8 cellular contexts compared by ENCODE assay signal in genomic region chr3:56980798-56981390, GRCh38.
DNase-seq lines count a peak whose midpoint lies in the region; ATAC-seq and TF ChIP-seq lines count a peak whose summit lies in the region.

No MANE protein-coding gene starts in this region.

- no peak for TF ChIP-seq CTCF in A673 (conservative IDR thresholded peaks at IDR 0.05; ENCODE audit: low read depth, low read length)

- CTCF ChIA-PET in A673 (lab: Charles Lee) = no interaction called here

- no peaks in the 10 kb centered on the region for H3K4me1 ChIP-seq in A673 (ENCODE audit: insufficient read depth, low read length, poor library complexity, severe bottlenecking)

- no peak overlapping the region for H3K4me3 ChIP-seq in A673 (ENCODE audit: low read depth, low read length, poor library complexity, severe bottlenecking)

- H3K4me1 Mint-ChIP-seq in activated T-helper 17 cell treated with anti-CD3 and anti-CD28 coated beads, Interleukin-2, amount 50 U/mL, for 72 hours = peaks cover 17% of the 10 kb centered on the region
- peaks cover 7% of the 10 kb centered on the region for H3K4me1 Mint-ChIP-seq in stimulated activated memory B cell treated with anti-CD40 and anti-IgM and Interleukin-4, amounts not matched to agents 10 μg/mL and 1 μg/mL and 100 μg/mL, for 72 hours

- H3K27me3 Mint-ChIP-seq in activated T-helper 17 cell treated with anti-CD3 and anti-CD28 coated beads, Interleukin-2, amount 50 U/mL, for 72 hours = no peaks in the 10 kb centered on the region
- H3K27me3 Mint-ChIP-seq in stimulated activated memory B cell treated with anti-CD40 and anti-IgM and Interleukin-4, amounts not matched to agents 10 μg/mL and 1 μg/mL and 100 μg/mL, for 72 hours = no peaks in the 10 kb centered on the region

- no TSS peak for BruUV-seq in A673 (replicated peaks; lab: Mats Ljungman, UMichigan)

- no peaks in the 10 kb centered on the region for H3K27me3 ChIP-seq in A673 (replicated peaks; ENCODE audit: insufficient read depth, low read depth, low read length, poor library complexity)

- no peak overlapping the region for H3K27ac ChIP-seq in A673 (ENCODE audit: low read depth, low read length, poor library complexity, severe bottlenecking)

- no peaks in the 10 kb centered on the region for H3K9me3 ChIP-seq in A673 (ENCODE audit: low read depth, low read length, poor library complexity, severe bottlenecking)

- ATAC-seq in activated T-helper 17 cell treated with anti-CD3 and anti-CD28 coated beads, Interleukin-2, amount 50 U/mL, for 72 hours (replicated peaks) = peak; percentile 96
- ATAC-seq in HG02759 (IDR thresholded peaks at IDR 0.05; ENCODE audit: unreplicated experiment) = no peak
- no peak for ATAC-seq in stimulated activated memory B cell treated with anti-CD40 and anti-IgM and Interleukin-4, amounts not matched to agents 10 μg/mL and 1 μg/mL and 100 μg/mL, for 72 hours

- peak overlapping the region; percentile 51 for H3K4me3 Mint-ChIP-seq in activated T-helper 17 cell treated with anti-CD3 and anti-CD28 coated beads, Interleukin-2, amount 50 U/mL, for 72 hours
- H3K4me3 Mint-ChIP-seq in stimulated activated memory B cell treated with anti-CD40 and anti-IgM and Interleukin-4, amounts not matched to agents 10 μg/mL and 1 μg/mL and 100 μg/mL, for 72 hours = no peak overlapping the region

- intact Hi-C loops in A673 (cut with micrococcal nuclease; ENCODE audit: unreplicated experiment) = loop anchor here (10.0 kb wide), 1 partner anchor 186 kb away; no protein-coding TSS in a partner anchor

- DNase-seq in A673 (ENCODE audit: low spot score) (peak; percentile 19), LoVo (ENCODE audit: low spot score) (peak; percentile 25), hepatic stellate cell (ENCODE audit: low spot score) (peak; percentile 82), COLO668 (lab: John Stamatoyannopoulos, UW; ENCODE audit: unreplicated experiment) (no peak)
- peak; percentile 12 for DNase-seq in stimulated activated CD8-positive, alpha-beta memory T cell treated with anti-CD3 and anti-CD28 coated beads, Interleukin-7, amount 100 ng/mL, for 24 hours (ENCODE audit: low read depth)

- H3K27ac Mint-ChIP-seq in activated T-helper 17 cell treated with anti-CD3 and anti-CD28 coated beads, Interleukin-2, amount 50 U/mL, for 72 hours = peak overlapping the region; percentile 83
- no peak overlapping the region for H3K27ac Mint-ChIP-seq in stimulated activated memory B cell treated with anti-CD40 and anti-IgM and Interleukin-4, amounts not matched to agents 10 μg/mL and 1 μg/mL and 100 μg/mL, for 72 hours

- no peaks in the 10 kb centered on the region for H3K9me3 Mint-ChIP-seq in activated T-helper 17 cell treated with anti-CD3 and anti-CD28 coated beads, Interleukin-2, amount 50 U/mL, for 72 hours
- H3K9me3 Mint-ChIP-seq in stimulated activated memory B cell treated with anti-CD40 and anti-IgM and Interleukin-4, amounts not matched to agents 10 μg/mL and 1 μg/mL and 100 μg/mL, for 72 hours = no peaks in the 10 kb centered on the region

- no peaks in the 10 kb centered on the region for H3K36me3 Mint-ChIP-seq in activated T-helper 17 cell treated with anti-CD3 and anti-CD28 coated beads, Interleukin-2, amount 50 U/mL, for 72 hours (ENCODE audit: low read depth)
- H3K36me3 Mint-ChIP-seq in stimulated activated memory B cell treated with anti-CD40 and anti-IgM and Interleukin-4, amounts not matched to agents 10 μg/mL and 1 μg/mL and 100 μg/mL, for 72 hours = no peaks in the 10 kb centered on the region

- no peaks in the 10 kb centered on the region for H3K36me3 ChIP-seq in A673 (ENCODE audit: insufficient read depth, low read length, poor library complexity, severe bottlenecking)

- POLR2A ChIA-PET in A673 (lab: Charles Lee; ENCODE audit: low non-redundant PET) = no interaction called here
